ENCODE assay signal across 1 cellular context in the genomic region with DNA sequence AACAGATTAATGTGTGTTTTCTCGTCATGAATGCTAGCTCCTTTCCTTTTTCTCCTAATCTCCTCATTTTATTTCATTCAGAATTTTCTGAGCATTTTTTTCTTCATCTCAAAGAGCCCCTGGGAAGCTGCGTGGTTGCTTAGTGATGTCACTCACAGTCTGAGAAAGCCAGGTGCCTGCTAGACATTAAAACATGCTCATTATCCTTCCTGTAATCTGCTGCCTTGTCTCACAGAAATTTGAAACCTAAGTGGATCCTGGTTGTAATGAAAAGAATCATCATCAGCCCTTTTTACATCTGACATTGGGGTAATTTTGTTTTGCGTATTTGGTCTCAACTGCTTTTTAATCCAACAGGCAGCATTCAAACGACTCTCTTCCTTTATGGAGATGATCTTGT.
TF ChIP-seq lines count a peak whose summit lies in the region.

No MANE protein-coding gene starts in this region.

TF ChIP-seq in IMR-90, 13 proteins besides CTCF, POLR2A, EP300 and RAD21:
- TF ChIP-seq BHLHE40 (IDR thresholded peaks at IDR 0.05; ENCODE audit: low read depth, low read length) = no peak
- TF ChIP-seq MAFK (IDR thresholded peaks at IDR 0.05; ENCODE audit: low read depth, low read length) = no peak
- TF ChIP-seq NFE2L2 (IDR thresholded peaks at IDR 0.05; ENCODE audit: low read depth, low read length) = no peak
- no peak for TF ChIP-seq MXI1 (IDR thresholded peaks at IDR 0.05; ENCODE audit: borderline replicate concordance, low read depth, low read length)
- TF ChIP-seq RCOR1 (IDR thresholded peaks at IDR 0.05; ENCODE audit: insufficient replicate concordance, low read length) = no peak
- TF ChIP-seq FOS (IDR thresholded peaks at IDR 0.05; ENCODE audit: low read depth, low read length) = no peak
- TF ChIP-seq SMC3 (IDR thresholded peaks at IDR 0.05; ENCODE audit: low read depth, low read length) = no peak
- TF ChIP-seq CEBPB (IDR thresholded peaks at IDR 0.05; ENCODE audit: low read depth, low read length) = no peak
- TF ChIP-seq, protein P1, sequence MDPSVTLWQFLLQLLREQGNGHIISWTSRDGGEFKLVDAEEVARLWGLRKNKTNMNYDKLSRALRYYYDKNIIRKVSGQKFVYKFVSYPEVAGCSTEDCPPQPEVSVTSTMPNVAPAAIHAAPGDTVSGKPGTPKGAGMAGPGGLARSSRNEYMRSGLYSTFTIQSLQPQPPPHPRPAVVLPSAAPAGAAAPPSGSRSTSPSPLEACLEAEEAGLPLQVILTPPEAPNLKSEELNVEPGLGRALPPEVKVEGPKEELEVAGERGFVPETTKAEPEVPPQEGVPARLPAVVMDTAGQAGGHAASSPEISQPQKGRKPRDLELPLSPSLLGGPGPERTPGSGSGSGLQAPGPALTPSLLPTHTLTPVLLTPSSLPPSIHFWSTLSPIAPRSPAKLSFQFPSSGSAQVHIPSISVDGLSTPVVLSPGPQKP (IDR thresholded peaks at IDR 0.05; ENCODE audit: borderline replicate concordance, low read depth, low read length) = no peak
- no peak for TF ChIP-seq RFX5 (IDR thresholded peaks at IDR 0.05; ENCODE audit: low read depth, low read length)
